In genomic region chr17:32256695-32257013, GRCh38 we compare ENCODE assay signal across 16 cellular contexts. TPM values are rescaled to one million over a fixed set of nuclear protein-coding genes. Genes with fewer than 3 reads are reported as not detected.
DNase-seq lines count a peak whose midpoint lies in the region; ATAC-seq, FAIRE-seq and TF ChIP-seq lines count a peak whose summit lies in the region.
"Had no signal": no experiment of that assay in that cellular context is flagged by ENCODE, and none has a peak within 500 bp of the region (broad histone marks: within the 10 kb centered on the region; RNA-seq: fewer than 3 reads in every experiment).

No MANE protein-coding gene starts in this region.

- H3K9ac ChIP-seq in Karpas-422 (ENCODE audit: low read length) (no peak overlapping the region), K562 (ENCODE audit: insufficient read depth in 1 of 2, low read depth in 2 of 2, low read length in 2 of 2) (no peak overlapping the region; a peak in 1 of 4 replicates)

- H3K4me3 ChIP-seq in Karpas-422 (ENCODE audit: low read length) (no peak overlapping the region), K562 (no peak overlapping the region), upper lobe of left lung (no peak overlapping the region)
- no peak overlapping the region for H3K4me3 ChIP-seq in CD4-positive, alpha-beta memory T cell (ENCODE audit: low read length in 2 of 2)
- H3K4me3 ChIP-seq: GM23338 had no signal

- H3K27me3 Mint-ChIP-seq in nephron (ENCODE audit: low read depth): peaks cover 54% of the 10 kb centered on the region
- peaks cover 6 to 8% of the 10 kb centered on the region in 2 donors for H3K27me3 Mint-ChIP-seq in CD4-positive, alpha-beta memory T cell

- H3K36me3 ChIP-seq in Karpas-422 (ENCODE audit: insufficient read depth, low read length) (no peaks in the 10 kb centered on the region), K562 (ENCODE audit: control insufficient read depth, insufficient read depth, low read length) (no peaks in the 10 kb centered on the region), upper lobe of left lung (no peaks in the 10 kb centered on the region)
- no peaks in the 10 kb centered on the region for H3K36me3 ChIP-seq in CD4-positive, alpha-beta memory T cell (ENCODE audit: insufficient read depth, low read length)

- H3K27ac ChIP-seq in Karpas-422 (ENCODE audit: low read length) (no peak overlapping the region), K562 (ENCODE audit: extremely low read depth, low read depth, low read length) (no peak overlapping the region), upper lobe of left lung (no peak overlapping the region)
- H3K27ac ChIP-seq in CD4-positive, alpha-beta memory T cell (ENCODE audit: low read depth, low read length): no peak overlapping the region

- BruUV-seq in K562 (replicated peaks; lab: Mats Ljungman, UMichigan): no TSS peak

- peak overlapping the region in 2 of 3 experiments; percentile 45 to 69 for H3K27ac Mint-ChIP-seq in nephron
- no peak overlapping the region for H3K27ac Mint-ChIP-seq in CD4-positive, alpha-beta memory T cell
- H3K27ac Mint-ChIP-seq: GM23338 had no signal

- no peak overlapping the region for H2AFZ ChIP-seq in Karpas-422 (ENCODE audit: low read length)
- H2AFZ ChIP-seq in K562 (ENCODE audit: low read depth, low read length): no peak overlapping the region
- H2AFZ ChIP-seq: GM23338 had no signal

- WGBS in K562 (ENCODE audit: insufficient coverage, low coverage, missing lambda C conversion rate): 6% methylated on average over 8 of the region's 8 CpGs
- 72 to 77% methylated on average over 4 to 8 of the region's 8 CpGs for WGBS in upper lobe of left lung, 2 donors

- TF ChIP-seq EP300 in K562 (IDR thresholded peaks at IDR 0.05; ENCODE audit: low read length): no peak
- no peak for TF ChIP-seq EP300 in upper lobe of left lung (IDR thresholded peaks at IDR 0.05)

- in situ Hi-C loops in K562 (cut with MboI): no loop called here
- in situ Hi-C loops in ACHN (cut with HindIII; ENCODE audit: low pct_ligation_motif_present, low pct_unique_long_range_greater_than_20kb, low sequenced_read_pairs): no loop called here

- H3K4me1 Mint-ChIP-seq in nephron: peaks cover 38% of the 10 kb centered on the region
- peaks cover 0 to 3% (median 0%) of the 10 kb centered on the region in 4 donors for H3K4me1 Mint-ChIP-seq in CD4-positive, alpha-beta memory T cell

- POLR2A ChIA-PET in K562 (lab: Yijun Ruan, JAX): interaction anchor here (0.7 kb wide), 1 partner anchor 92 kb away, joined by 3 read pairs; no protein-coding TSS in a partner anchor
- POLR2A ChIA-PET in CD4-positive, alpha-beta memory T cell (lab: Charles Lee; ENCODE audit: partially characterized antibody): no interaction called here

- peak; percentile 58 for DNase-seq in Karpas-422
- no peak for DNase-seq in K562 (ENCODE audit: extremely low read depth in 1 of 4, low spot score in 3 of 4)
- no peak for DNase-seq in upper lobe of left lung
- DNase-seq in NAMALWA (ENCODE audit: low spot score): no peak
- no peak for DNase-seq in CD4-positive, alpha-beta memory T cell
- no peak for DNase-seq in ACHN
- DNase-seq: Caco-2, KG1, NCI-H1436, NCI-H2029, NCI-H2171, Right ventricle myocardium superior, SW 1271 had no signal

- no peaks in the 10 kb centered on the region for H3K79me2 ChIP-seq in Karpas-422 (ENCODE audit: low read length)
- no peaks in the 10 kb centered on the region for H3K79me2 ChIP-seq in K562 (ENCODE audit: control insufficient read depth, insufficient read depth, low read length)

- no peak for FAIRE-seq in K562 (lab: Jason Lieb, UNC)
- FAIRE-seq: G401.6 had no signal

- H3K36me3 Mint-ChIP-seq in nephron (ENCODE audit: low read depth): no peaks in the 10 kb centered on the region
- H3K36me3 Mint-ChIP-seq in CD4-positive, alpha-beta memory T cell: no peaks in the 10 kb centered on the region

- H3K4me2 ChIP-seq in Karpas-422 (ENCODE audit: low read depth, low read length, poor library complexity, severe bottlenecking) (no peak overlapping the region), K562 (ENCODE audit: insufficient read depth, low read length) (no peak overlapping the region)
- H3K4me2 ChIP-seq: GM23338 had no signal

- no peak for TF ChIP-seq RAD21 in K562 (CRISPR knock-in tag; conservative IDR thresholded peaks at IDR 0.05 in 1 of 2, IDR thresholded peaks at IDR 0.05 in 1 of 2)

- H3K9me2 ChIP-seq in Karpas-422 (replicated peaks; ENCODE audit: insufficient read depth, low read length): no peaks in the 10 kb centered on the region

- H3K27me3 ChIP-seq in Karpas-422 (ENCODE audit: low read length) (no peaks in the 10 kb centered on the region), K562 (ENCODE audit: control insufficient read depth in 2 of 2, insufficient read depth in 2 of 2, low read length in 2 of 2) (peaks cover 42 to 61% of the 10 kb centered on the region in 2 experiments), upper lobe of left lung (no peaks in the 10 kb centered on the region)
- no peaks in the 10 kb centered on the region for H3K27me3 ChIP-seq in CD4-positive, alpha-beta memory T cell (ENCODE audit: insufficient read depth, low read length)

- H3K9me3 ChIP-seq in Karpas-422 (ENCODE audit: low read length) (no peaks in the 10 kb centered on the region), K562 (replicated peaks; ENCODE audit: control insufficient read depth, insufficient read depth, low read depth, low read length) (no peaks in the 10 kb centered on the region), upper lobe of left lung (no peaks in the 10 kb centered on the region)
- H3K9me3 ChIP-seq in CD4-positive, alpha-beta memory T cell (ENCODE audit: control insufficient read depth in 1 of 2, low read length in 2 of 2): no peaks in the 10 kb centered on the region
- H3K9me3 ChIP-seq: Caco-2 had no signal

- no peaks in the 10 kb centered on the region for H3K9me3 Mint-ChIP-seq in nephron
- peaks cover 0 to 4% (median 0%) of the 10 kb centered on the region in 8 donors for H3K9me3 Mint-ChIP-seq in CD4-positive, alpha-beta memory T cell
- H3K9me3 Mint-ChIP-seq: GM23338 had no signal

- intact Hi-C loops in K562 (cut with micrococcal nuclease): loop anchor here (10.0 kb wide), 1 partner anchor 498 kb away; no protein-coding TSS in a partner anchor
- intact Hi-C loops in CD4-positive, alpha-beta memory T cell (cut with micrococcal nuclease): no loop called here

- H4K20me1 ChIP-seq in Karpas-422 (ENCODE audit: insufficient read depth, low read depth, low read length) (no peaks in the 10 kb centered on the region), K562 (replicated peaks; ENCODE audit: control insufficient read depth, insufficient read depth, low read length) (peaks cover 9% of the 10 kb centered on the region)

- peaks cover 9% of the 10 kb centered on the region for H3K4me1 ChIP-seq in Karpas-422 (ENCODE audit: low read length)
- H3K4me1 ChIP-seq in K562 (replicated peaks in 1 of 2; ENCODE audit: control insufficient read depth in 2 of 2, insufficient read depth in 2 of 2, low read length in 2 of 2): peaks cover 0 to 4% of the 10 kb centered on the region in 2 experiments; a peak in 2 of 5 replicates
- H3K4me1 ChIP-seq in upper lobe of left lung: peaks cover 0 to 4% (median 1%) of the 10 kb centered on the region in 4 donors
- H3K4me1 ChIP-seq in CD4-positive, alpha-beta memory T cell (ENCODE audit: insufficient read depth, low read length): no peaks in the 10 kb centered on the region
- H3K4me1 ChIP-seq: Caco-2 had no signal

- ATAC-seq in K562 (no peak), upper lobe of left lung (ENCODE audit: low FRiP score in 2 of 2) (no peak)
- ATAC-seq: GM23338 had no signal

- H3K4me3 Mint-ChIP-seq in nephron: peak overlapping the region in 1 of 3 experiments; percentile 22
- H3K4me3 Mint-ChIP-seq in CD4-positive, alpha-beta memory T cell: no peak overlapping the region
- H3K4me3 Mint-ChIP-seq: GM23338 had no signal

- TF ChIP-seq CTCF in K562 (IDR thresholded peaks at IDR 0.05 in 2 of 3, conservative IDR thresholded peaks at IDR 0.05 in 1 of 3; ENCODE audit: insufficient read depth in 2 of 3, low read depth in 1 of 3, low read length in 3 of 3) (no peak), nephron (IDR thresholded peaks at IDR 0.05; ENCODE audit: unreplicated experiment in 3 of 3) (no peak), upper lobe of left lung (IDR thresholded peaks at IDR 0.05) (no peak)

- no peak for TF ChIP-seq POLR2A in K562 (conservative IDR thresholded peaks at IDR 0.05)
- TF ChIP-seq POLR2A in upper lobe of left lung (IDR thresholded peaks at IDR 0.05): no peak

- CTCF ChIA-PET in K562 (lab: Yijun Ruan, JAX; ENCODE audit: low intra/inter-chr PET ratio): no interaction called here
- CTCF ChIA-PET in CD4-positive, alpha-beta memory T cell (lab: Charles Lee; ENCODE audit: partially characterized antibody): interaction anchor here (7.5 kb wide), 1 partner anchor 64 kb away, joined by 61 read pairs; no protein-coding TSS in a partner anchor

- H3K9me1 ChIP-seq in K562 (ENCODE audit: control insufficient read depth, insufficient read depth, low read length): no peaks in the 10 kb centered on the region

RNA-seq across cellular contexts. Expression of gene RHBDL3, which starts 9.0 kb away (rescaled TPM):
- total RNA-seq in Karpas-422 (2014; rRNA removed; shearing (Covaris generic); ENCODE audit: low replicate concordance): not detected in 2 replicates
- total RNA-seq in K562 (2011; cell fraction: chromatin; rRNA removed; ENCODE audit: low replicate concordance): 0.26 and 0.76 TPM in 2 replicates
- 0.33 and 0.53 TPM in 2 replicates for total RNA-seq in K562 (2011; cell fraction: nucleolus; rRNA removed)
- 0.37 and 0.69 TPM in 2 replicates for total RNA-seq in K562 (2011; cell fraction: nucleoplasm; rRNA removed)
- 0.08 and 0.09 TPM in 2 replicates for total RNA-seq in K562 (2014; rRNA removed)
- total RNA-seq in K562 (2014; rRNA removed; fragmentation: Illumina TruSeq; extraction: Trizol): 0.03 and 0.07 TPM in 2 replicates
- total RNA-seq in K562 (2015; rRNA removed; fragmentation: Illumina TruSeq; extraction: Trizol): 0.08 TPM in 1 of 2 replicates, not detected in the other
- 0.13 and 0.31 TPM in 2 replicates for total RNA-seq in K562 (2021)
- polyA plus RNA-seq in K562 (2011; rRNA removed): 0.07 and 0.22 TPM in 2 replicates
- polyA plus RNA-seq in K562 (2011; cell fraction: cytosol; rRNA removed): 0.10 and 0.54 TPM in 2 replicates
- polyA plus RNA-seq in K562 (2011; cell fraction: nucleus; rRNA removed): 0.06 and 0.46 TPM in 2 replicates
- polyA plus RNA-seq in K562 (2012): 0.03 and 0.05 TPM in 2 replicates
- 0.03 and 0.06 TPM in 2 replicates for polyA plus RNA-seq in K562 (2014; fragmentation: Illumina TruSeq; extraction: Trizol)
- not detected for polyA plus RNA-seq in K562 (2014; fragmentation: Nextera tagmentation; extraction: Ambion mirVana)
- 0.01 TPM in 1 of 2 replicates, not detected in the other for polyA plus RNA-seq in K562 (2014; rRNA removed)
- 0.06 and 0.32 TPM in 2 replicates for polyA minus RNA-seq in K562 (2011; rRNA and poly(A)+ RNA removed)
- polyA minus RNA-seq in K562 (2011; cell fraction: cytosol; rRNA and poly(A)+ RNA removed): not detected in 2 replicates
- polyA minus RNA-seq in K562 (2011; cell fraction: nucleus; rRNA and poly(A)+ RNA removed): not detected in 2 replicates
- 1 to 10 TPM in 1 of 6 donors, under 1 TPM in 1, not detected in 4; 0.47 to 1.2 TPM for total RNA-seq in upper lobe of left lung
- total RNA-seq in CD4-positive, alpha-beta memory T cell: not detected
- polyA plus RNA-seq in CD4-positive, alpha-beta memory T cell: not detected
- total RNA-seq: Caco-2 had no signal

Comparison
In these comparisons a context has a peak if more than half of its experiments do, and no peak if none do; other contexts are left out.
1. H3K27ac Mint-ChIP-seq: peak in nephron (2 of 3); none in CD4-positive, alpha-beta memory T cell (0 of 7).